In genomic region chr9:76609285-76610008, GRCh38 we compare ENCODE assay signal across 12 cellular contexts.
"Had no signal": no experiment of that assay in that cellular context is flagged by ENCODE, and none has a peak within 500 bp of the region (broad histone marks: within the 10 kb centered on the region; RNA-seq: fewer than 3 reads in every experiment).

No MANE protein-coding gene starts in this region.

- H3K27ac ChIP-seq: epithelial cell of prostate, neural progenitor cell had no signal

- H3K4me1 Mint-ChIP-seq: stimulated activated naive CD8-positive, alpha-beta T cell treated with anti-CD3 and anti-CD28 coated beads, Interleukin-15, amount 100 ng/mL, for 72 hours had no signal

- H3K9me3 Mint-ChIP-seq: activated naive CD8-positive, alpha-beta T cell treated with anti-CD3 and anti-CD28 coated beads, Interleukin-2, amount 10 ng/mL, durations not matched to agents 7 days and 5 days; effector memory CD8-positive, alpha-beta T cell; neural progenitor cell; stimulated activated naive CD8-positive, alpha-beta T cell treated with anti-CD3 and anti-CD28 coated beads, Interleukin-15, amount 100 ng/mL, for 72 hours; type B pancreatic cell had no signal

- FAIRE-seq: kidney had no signal

- H3K36me3 ChIP-seq: neural progenitor cell had no signal

- H3K36me3 Mint-ChIP-seq: activated naive CD8-positive, alpha-beta T cell treated with anti-CD3 and anti-CD28 coated beads, Interleukin-2, amount 10 ng/mL, durations not matched to agents 7 days and 5 days; type B pancreatic cell had no signal

- H3K27me3 ChIP-seq: neural progenitor cell had no signal

- H3K4me3 ChIP-seq: neural progenitor cell had no signal

- H3K27me3 Mint-ChIP-seq: type B pancreatic cell had no signal

- H3K4me1 ChIP-seq: neural progenitor cell had no signal

- DNase-seq: activated CD4-positive, CD25-positive, alpha-beta regulatory T cell treated with anti-CD3 and anti-CD28 coated beads, Interleukin-2, amount 50 U/mL, for 72 hours; activated naive CD4-positive, alpha-beta T cell; activated naive CD8-positive, alpha-beta T cell treated with anti-CD3 and anti-CD28 coated beads, Interleukin-2, amount 10 ng/mL, durations not matched to agents 7 days and 5 days; activated T-cell treated with anti-CD3 and anti-CD28 coated beads for 4 hours; cerebellar nuclear complex; effector memory CD8-positive, alpha-beta T cell; hippocampal formation; stimulated activated naive CD8-positive, alpha-beta T cell treated with anti-CD3 and anti-CD28 coated beads, Interleukin-15, amount 100 ng/mL, for 72 hours had no signal

- ATAC-seq: effector memory CD8-positive, alpha-beta T cell; stimulated activated naive CD8-positive, alpha-beta T cell treated with anti-CD3 and anti-CD28 coated beads, Interleukin-15, amount 100 ng/mL, for 72 hours had no signal

- H3K27ac Mint-ChIP-seq: activated naive CD8-positive, alpha-beta T cell treated with anti-CD3 and anti-CD28 coated beads, Interleukin-2, amount 10 ng/mL, durations not matched to agents 7 days and 5 days; effector memory CD8-positive, alpha-beta T cell; neural progenitor cell; stimulated activated naive CD8-positive, alpha-beta T cell treated with anti-CD3 and anti-CD28 coated beads, Interleukin-15, amount 100 ng/mL, for 72 hours; type B pancreatic cell had no signal

- H3K4me3 Mint-ChIP-seq: activated naive CD8-positive, alpha-beta T cell treated with anti-CD3 and anti-CD28 coated beads, Interleukin-2, amount 10 ng/mL, durations not matched to agents 7 days and 5 days; effector memory CD8-positive, alpha-beta T cell; neural progenitor cell; stimulated activated naive CD8-positive, alpha-beta T cell treated with anti-CD3 and anti-CD28 coated beads, Interleukin-15, amount 100 ng/mL, for 72 hours; type B pancreatic cell had no signal
